ENCODE assay signal across 14 cellular contexts in genomic region chr14:102146423-102146822, GRCh38. TPM values are rescaled to one million over a fixed set of nuclear protein-coding genes. Genes with fewer than 3 reads are reported as not detected.
A peak's percentile ranks its signal among the peaks of the same experiment; 100 is the strongest.
DNase-seq lines count a peak whose midpoint lies in the region; TF ChIP-seq lines count a peak whose summit lies in the region.
"Had no signal": no experiment of that assay in that cellular context is flagged by ENCODE, and none has a peak within 500 bp of the region (broad histone marks: within the 10 kb centered on the region; RNA-seq: fewer than 3 reads in every experiment).

No MANE protein-coding gene starts in this region.

- no peaks in the 10 kb centered on the region for H3K9me2 ChIP-seq in Loucy (replicated peaks; ENCODE audit: low read depth, low read length)

- H3K36me3 Mint-ChIP-seq in activated naive CD4-positive, alpha-beta T cell treated with anti-CD3 and anti-CD28 coated beads, Interleukin-2, amount 50 U/mL, for 24 hours: peaks cover 8% of the 10 kb centered on the region
- peaks cover 19% of the 10 kb centered on the region for H3K36me3 Mint-ChIP-seq in activated naive CD4-positive, alpha-beta T cell treated with anti-CD3 and anti-CD28 coated beads, Interleukin-2, amount 10 ng/mL, durations not matched to agents 7 days and 5 days
- H3K36me3 Mint-ChIP-seq in nephron progenitor cell (ENCODE audit: low read depth) (peaks cover 44% of the 10 kb centered on the region), type B pancreatic cell (peaks cover 8% of the 10 kb centered on the region), immature natural killer cell (peaks cover 0 to 2% (median 0%) of the 10 kb centered on the region in 3 donors)

- H4K20me1 ChIP-seq in Loucy (ENCODE audit: insufficient read depth, low read length, poor library complexity, severe bottlenecking): peaks cover 58% of the 10 kb centered on the region

- peak overlapping the region; percentile 11 for H3K4me3 Mint-ChIP-seq in activated naive CD4-positive, alpha-beta T cell treated with anti-CD3 and anti-CD28 coated beads, Interleukin-2, amount 50 U/mL, for 24 hours
- no peak overlapping the region for H3K4me3 Mint-ChIP-seq in activated naive CD4-positive, alpha-beta T cell treated with anti-CD3 and anti-CD28 coated beads, Interleukin-2, amount 10 ng/mL, durations not matched to agents 7 days and 5 days
- H3K4me3 Mint-ChIP-seq in nephron progenitor cell: no peak overlapping the region
- H3K4me3 Mint-ChIP-seq in type B pancreatic cell: no peak overlapping the region
- H3K4me3 Mint-ChIP-seq in immature natural killer cell: no peak overlapping the region
- H3K4me3 Mint-ChIP-seq: GM23338 had no signal

- peaks cover 56% of the 10 kb centered on the region for H3K4me1 Mint-ChIP-seq in activated naive CD4-positive, alpha-beta T cell treated with anti-CD3 and anti-CD28 coated beads, Interleukin-2, amount 50 U/mL, for 24 hours
- H3K4me1 Mint-ChIP-seq in activated naive CD4-positive, alpha-beta T cell treated with anti-CD3 and anti-CD28 coated beads, Interleukin-2, amount 10 ng/mL, durations not matched to agents 7 days and 5 days: peaks cover 23% of the 10 kb centered on the region
- no peaks in the 10 kb centered on the region for H3K4me1 Mint-ChIP-seq in nephron progenitor cell
- peaks cover 9% of the 10 kb centered on the region for H3K4me1 Mint-ChIP-seq in type B pancreatic cell (ENCODE audit: unreplicated experiment)
- H3K4me1 Mint-ChIP-seq in immature natural killer cell: peaks cover 24 to 64% of the 10 kb centered on the region in 2 donors

- H3K9me3 Mint-ChIP-seq in activated naive CD4-positive, alpha-beta T cell treated with anti-CD3 and anti-CD28 coated beads, Interleukin-2, amount 50 U/mL, for 24 hours: no peaks in the 10 kb centered on the region
- no peaks in the 10 kb centered on the region for H3K9me3 Mint-ChIP-seq in activated naive CD4-positive, alpha-beta T cell treated with anti-CD3 and anti-CD28 coated beads, Interleukin-2, amount 10 ng/mL, durations not matched to agents 7 days and 5 days
- H3K9me3 Mint-ChIP-seq in nephron progenitor cell (no peaks in the 10 kb centered on the region), type B pancreatic cell (no peaks in the 10 kb centered on the region), immature natural killer cell (no peaks in the 10 kb centered on the region)
- H3K9me3 Mint-ChIP-seq: CD4-positive, CD25-positive, alpha-beta regulatory T cell; GM23338 had no signal

- H3K36me3 ChIP-seq in Loucy (ENCODE audit: insufficient read depth, low read length): peaks cover under 1% of the 10 kb centered on the region; the same call in 1 of the 2 replicates

- H3K27me3 Mint-ChIP-seq in activated naive CD4-positive, alpha-beta T cell treated with anti-CD3 and anti-CD28 coated beads, Interleukin-2, amount 50 U/mL, for 24 hours: no peaks in the 10 kb centered on the region
- no peaks in the 10 kb centered on the region for H3K27me3 Mint-ChIP-seq in activated naive CD4-positive, alpha-beta T cell treated with anti-CD3 and anti-CD28 coated beads, Interleukin-2, amount 10 ng/mL, durations not matched to agents 7 days and 5 days
- H3K27me3 Mint-ChIP-seq in nephron progenitor cell (ENCODE audit: low read depth, poor library complexity) (no peaks in the 10 kb centered on the region), type B pancreatic cell (no peaks in the 10 kb centered on the region), immature natural killer cell (ENCODE audit: low read depth in 3 of 3) (peaks cover 1 to 2% (median 1%) of the 10 kb centered on the region in 3 donors)
- H3K27me3 Mint-ChIP-seq: CD4-positive, CD25-positive, alpha-beta regulatory T cell had no signal

- CTCF ChIA-PET in activated naive CD4-positive, alpha-beta T cell treated with anti-CD3 and anti-CD28 coated beads, Interleukin-2, amount 10 ng/mL, durations not matched to agents 7 days and 5 days (lab: Charles Lee): no interaction called here

- no peaks in the 10 kb centered on the region for H3K27me3 ChIP-seq in Loucy (ENCODE audit: insufficient read depth, low read length, poor library complexity, severe bottlenecking)
- H3K27me3 ChIP-seq: BLaER1 treated with 17β-estradiol and CSF1 and Interleukin-3, amounts not matched to agents 10 nM and 100 nM had no signal

- TF ChIP-seq CTCF in Loucy (conservative IDR thresholded peaks at IDR 0.05; ENCODE audit: low read length) (no peak), nephron progenitor cell (IDR thresholded peaks at IDR 0.05) (no peak), type B pancreatic cell (conservative IDR thresholded peaks at IDR 0.05) (no peak)

- peak overlapping the region; percentile 55 for H3K27ac Mint-ChIP-seq in activated naive CD4-positive, alpha-beta T cell treated with anti-CD3 and anti-CD28 coated beads, Interleukin-2, amount 50 U/mL, for 24 hours
- H3K27ac Mint-ChIP-seq in activated naive CD4-positive, alpha-beta T cell treated with anti-CD3 and anti-CD28 coated beads, Interleukin-2, amount 10 ng/mL, durations not matched to agents 7 days and 5 days: no peak overlapping the region
- H3K27ac Mint-ChIP-seq in nephron progenitor cell (peak overlapping the region; percentile 70), type B pancreatic cell (peak overlapping the region; percentile 25), immature natural killer cell (peak overlapping the region in 1 of 6 donors; percentile 75)
- H3K27ac Mint-ChIP-seq: GM23338 had no signal

- peak overlapping the region; percentile 20 for H3K4me3 ChIP-seq in Loucy (ENCODE audit: low read length, poor library complexity, severe bottlenecking)
- H3K4me3 ChIP-seq: BLaER1 treated with 17β-estradiol and CSF1 and Interleukin-3, amounts not matched to agents 10 nM and 100 nM; GM12878; GM23338 had no signal

- no peak for DNase-seq in activated naive CD4-positive, alpha-beta T cell treated with anti-CD3 and anti-CD28 coated beads, Interleukin-2, amount 10 ng/mL, durations not matched to agents 7 days and 5 days
- no peak for DNase-seq in nephron progenitor cell
- no peak for DNase-seq in type B pancreatic cell (ENCODE audit: extremely low spot score, unreplicated experiment)
- no peak for DNase-seq in epidermal melanocyte (ENCODE audit: insufficient read length, low spot score)
- no peak for DNase-seq in immature natural killer cell
- DNase-seq: ACHN; CD4-positive, CD25-positive, alpha-beta regulatory T cell; DMS79; H7 had no signal

- no peaks in the 10 kb centered on the region for H3K9me3 ChIP-seq in Loucy (ENCODE audit: insufficient read depth, low read depth, low read length)
- H3K9me3 ChIP-seq: BLaER1 treated with 17β-estradiol and CSF1 and Interleukin-3, amounts not matched to agents 10 nM and 100 nM had no signal

- peaks cover 97% of the 10 kb centered on the region for H3K79me2 ChIP-seq in Loucy (ENCODE audit: insufficient read depth, low read length)

- no peak overlapping the region for H2AFZ ChIP-seq in Loucy (ENCODE audit: low read length)
- H2AFZ ChIP-seq: GM23338 had no signal

- peaks cover 13% of the 10 kb centered on the region for H3K4me1 ChIP-seq in Loucy (ENCODE audit: insufficient read depth, low read length, poor library complexity, severe bottlenecking)

- no peaks in the 10 kb centered on the region for H3F3A ChIP-seq in Loucy (ENCODE audit: low read depth)

- peak overlapping the region; percentile 37 for H3K4me2 ChIP-seq in Loucy (ENCODE audit: low read depth, low read length, poor library complexity, severe bottlenecking)
- H3K4me2 ChIP-seq: BLaER1 treated with 17β-estradiol and CSF1 and Interleukin-3, amounts not matched to agents 10 nM and 100 nM; GM23338 had no signal

- no peak overlapping the region for H3K9ac ChIP-seq in Loucy (ENCODE audit: low read depth, low read length, poor library complexity, severe bottlenecking)
- H3K9ac ChIP-seq: BLaER1 treated with 17β-estradiol and CSF1 and Interleukin-3, amounts not matched to agents 10 nM and 100 nM had no signal

RNA-seq across cellular contexts. Expression of gene WDR20, which starts 6.7 kb away (rescaled TPM):
- 33.4 and 49.7 TPM in 2 replicates for total RNA-seq in type B pancreatic cell (ENCODE audit: low replicate concordance)
- polyA plus RNA-seq in immature natural killer cell: 10 to 100 TPM; 10.8 to 14.6 (median 14.0) TPM

RNA-seq across cellular contexts. Expression of gene HSP90AA1, which starts 59.6 kb away (rescaled TPM):
- total RNA-seq in type B pancreatic cell (ENCODE audit: low replicate concordance): 585 and 652 TPM in 2 replicates
- polyA plus RNA-seq in immature natural killer cell: 100 to 1,000 TPM; 171 to 473 (median 370) TPM
